In the genomic region with DNA sequence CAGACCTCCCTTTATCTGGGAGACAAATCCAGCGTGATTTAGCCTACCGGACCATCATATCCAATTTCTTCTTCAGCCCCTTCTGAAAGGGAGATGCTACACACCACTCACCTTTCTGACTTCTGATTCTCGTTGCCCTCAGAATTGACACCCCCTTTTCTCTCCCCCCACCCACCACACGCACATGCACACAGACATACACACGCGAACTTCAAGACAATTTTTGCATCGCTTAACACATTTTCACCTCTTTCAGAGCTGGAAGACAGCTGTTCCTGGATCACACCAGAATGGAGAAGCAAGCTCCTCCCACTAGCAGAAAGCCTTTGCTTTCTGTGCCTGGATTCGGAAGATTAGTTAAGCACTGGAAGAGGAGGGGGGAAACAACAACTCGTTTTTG, we compare ENCODE assay signal across 9 cellular contexts. TPM values are rescaled to one million over a fixed set of nuclear protein-coding genes. Genes with fewer than 3 reads are reported as not detected.
DNase-seq lines count a peak whose midpoint lies in the region; ATAC-seq, FAIRE-seq and TF ChIP-seq lines count a peak whose summit lies in the region.
"Had no signal": no experiment of that assay in that cellular context is flagged by ENCODE, and none has a peak within 500 bp of the region (broad histone marks: within the 10 kb centered on the region; RNA-seq: fewer than 3 reads in every experiment).

No MANE protein-coding gene starts in this region.

- H3K9me3 Mint-ChIP-seq in mesothelial cell of epicardium: no peaks in the 10 kb centered on the region

- H3K27me3 Mint-ChIP-seq in mesothelial cell of epicardium (ENCODE audit: low read depth): peaks cover 5% of the 10 kb centered on the region

- TF ChIP-seq CTCF in mesothelial cell of epicardium (IDR thresholded peaks at IDR 0.05; ENCODE audit: unreplicated experiment): no peak

- TF ChIP-seq POLR2A in GM12892 (IDR thresholded peaks at IDR 0.05; ENCODE audit: low read depth, low read length): no peak

- peak; percentile 43 for DNase-seq in D341Med (ENCODE audit: low spot score)
- DNase-seq in M059J (ENCODE audit: low read depth): peak; percentile 33
- peak in 14 of 61 donors; percentile 2 to 79 (median 30) for DNase-seq in caudate nucleus (lab: John Stamatoyannopoulos, UW)
- DNase-seq in mesothelial cell of epicardium (ENCODE audit: low spot score in 2 of 2, unreplicated experiment in 2 of 2): no peak
- no peak for DNase-seq in GM12892 (ENCODE audit: insufficient read length)
- no peak for DNase-seq in NAMALWA (ENCODE audit: low spot score)
- DNase-seq in SHP77 (lab: John Stamatoyannopoulos, UW): no peak

- FAIRE-seq in GM12892 (lab: Jason Lieb, UNC): no peak

- H3K4me3 Mint-ChIP-seq in mesothelial cell of epicardium: peak overlapping the region; percentile 84

- ATAC-seq in HG03342 (IDR thresholded peaks at IDR 0.05; ENCODE audit: unreplicated experiment): no peak

- peaks cover 18% of the 10 kb centered on the region for H3K4me1 Mint-ChIP-seq in mesothelial cell of epicardium

- H3K27ac ChIP-seq in caudate nucleus (ENCODE audit: low read depth, low read length): peak overlapping the region; percentile 89

- peaks cover 6% of the 10 kb centered on the region for H3K36me3 Mint-ChIP-seq in mesothelial cell of epicardium

- peak overlapping the region; percentile 83 for H3K27ac Mint-ChIP-seq in mesothelial cell of epicardium

RNA-seq across cellular contexts. Expression of a gene that starts 1.0 kb away (rescaled TPM):
- 6.8 and 8.3 TPM in 2 replicates for total RNA-seq in M059J (2014; rRNA removed; shearing (Covaris generic))
- 14.8 to 18.3 TPM (median 15.7 TPM) in 3 replicates for total RNA-seq in mesothelial cell of epicardium
- polyA plus RNA-seq in GM12892 (2012; ENCODE audit: missing spikeins): not detected
- total RNA-seq: HT1080 had no signal

RNA-seq across cellular contexts. Expression of a gene that starts 56.6 kb away (rescaled TPM):
- not detected in 2 replicates for total RNA-seq in M059J (2014; rRNA removed; shearing (Covaris generic))
- total RNA-seq in mesothelial cell of epicardium: not detected in 3 replicates
- polyA plus RNA-seq in GM12892 (2012; ENCODE audit: missing spikeins): 1.2 TPM
- total RNA-seq: HT1080 had no signal

Comparison
In these comparisons a context has a peak if more than half of its experiments do, and no peak if none do; other contexts are left out.
1. DNase-seq: peak in D341Med (single experiment) and M059J (single experiment); none in mesothelial cell of epicardium (0 of 2), GM12892 (single experiment), NAMALWA (single experiment) and SHP77 (0 of 2).